ENCODE assay signal across 8 cellular contexts in genomic region chr3:122514123-122515019, GRCh38. TPM values are rescaled to one million over a fixed set of nuclear protein-coding genes. Genes with fewer than 3 reads are reported as not detected.
DNase-seq lines count a peak whose midpoint lies in the region; ATAC-seq and TF ChIP-seq lines count a peak whose summit lies in the region.

Gene KPNA1, minus strand, starts transcription at chr3:122514939. Its CDS starts 18,374 bp downstream, at chr3:122496565.

- TF ChIP-seq CTCF in psoas muscle (IDR thresholded peaks at IDR 0.05): no peak

- ATAC-seq in GM18499 (IDR thresholded peaks at IDR 0.05; ENCODE audit: insufficient read depth, unreplicated experiment) (peak; percentile 45), HG02884 (IDR thresholded peaks at IDR 0.05; ENCODE audit: unreplicated experiment) (peak; percentile 85), left ventricle myocardium superior (peak; percentile 98), psoas muscle (peak; percentile 90 to 93 (median 92))

- peak within 1 kb of the TSS; percentile 82 for H3K27ac ChIP-seq in angular gyrus (ENCODE audit: low read depth, low read length)
- H3K27ac ChIP-seq in psoas muscle: peak within 1 kb of the TSS; percentile 100
- peak within 1 kb of the TSS; percentile 96 for H3K27ac ChIP-seq in urinary bladder (ENCODE audit: low read depth)

- DNase-seq in NCI-H146 treated with DMSO at 0.1 percent for 48 hours (lab: John Stamatoyannopoulos, UW; ENCODE audit: unreplicated experiment): peak; percentile 84
- peak; percentile 75 to 93 (median 81) for DNase-seq in T-helper 2 cell
- peak; percentile 93 for DNase-seq in left ventricle myocardium superior
- DNase-seq in psoas muscle: peak; percentile 89 to 93

- H3K4me3 ChIP-seq in psoas muscle (peak within 1 kb of the TSS; percentile 95), urinary bladder (ENCODE audit: low read depth, low read length) (peak within 1 kb of the TSS; percentile 82)

- no peaks in the 10 kb centered on the region for H3K27me3 ChIP-seq in psoas muscle (ENCODE audit: insufficient read depth in 3 of 3, low read length in 2 of 3)

- 0% methylated on average over 77 to 108 of the region's 109 CpGs for WGBS in psoas muscle, 3 donors
- under 1% methylated on average over 109 of the region's 109 CpGs for WGBS in urinary bladder

- no peaks in the 10 kb centered on the region for H3K36me3 ChIP-seq in psoas muscle (ENCODE audit: insufficient read depth in 1 of 2, low read depth in 1 of 2)
- no peaks in the 10 kb centered on the region for H3K36me3 ChIP-seq in urinary bladder (ENCODE audit: insufficient read depth)

- H3K4me1 ChIP-seq in psoas muscle (peaks cover 43% of the 10 kb centered on the region), urinary bladder (ENCODE audit: insufficient read depth) (no peaks in the 10 kb centered on the region)

- intact Hi-C loops in left ventricle myocardium superior (cut with micrococcal nuclease) (no loop called here), psoas muscle (cut with DNase I) (loop anchor here (5.0 kb wide), 2 partner anchors 48 to 97 kb away; partner anchors contain the start of genes DTX3L (in 1 of the 2), PARP9 (in 1 of the 2) and WDR5B (in 1 of the 2))

- H3K9me3 ChIP-seq in psoas muscle: no peaks in the 10 kb centered on the region

RNA-seq across cellular contexts. Expression of gene KPNA1, which starts in this region (rescaled TPM):
- 59.8 TPM for total RNA-seq in left ventricle myocardium superior
- 100 to 1,000 TPM; 180 to 263 (median 233) TPM for total RNA-seq in psoas muscle
- polyA plus RNA-seq in psoas muscle: 100 to 1,000 TPM in 1 of 3 donors, 10 to 100 TPM in 2; 39.5 to 125 (median 49.8) TPM
- 38.0 TPM for total RNA-seq in urinary bladder
- polyA plus RNA-seq in urinary bladder: 22.5 TPM

Comparison
In these comparisons a context has a peak if more than half of its experiments do, and no peak if none do; other contexts are left out.
1. Peak in every context shown above with its lines: DNase-seq, ATAC-seq, H3K4me3 ChIP-seq and H3K27ac ChIP-seq.
2. ATAC-seq: peak in every context shown above with its lines; median percentile 98 in left ventricle myocardium superior; 92 in psoas muscle; 85 in HG02884; 45 in GM18499.